Comparison of ENCODE assay signal across 37 cellular contexts in the genomic region with DNA sequence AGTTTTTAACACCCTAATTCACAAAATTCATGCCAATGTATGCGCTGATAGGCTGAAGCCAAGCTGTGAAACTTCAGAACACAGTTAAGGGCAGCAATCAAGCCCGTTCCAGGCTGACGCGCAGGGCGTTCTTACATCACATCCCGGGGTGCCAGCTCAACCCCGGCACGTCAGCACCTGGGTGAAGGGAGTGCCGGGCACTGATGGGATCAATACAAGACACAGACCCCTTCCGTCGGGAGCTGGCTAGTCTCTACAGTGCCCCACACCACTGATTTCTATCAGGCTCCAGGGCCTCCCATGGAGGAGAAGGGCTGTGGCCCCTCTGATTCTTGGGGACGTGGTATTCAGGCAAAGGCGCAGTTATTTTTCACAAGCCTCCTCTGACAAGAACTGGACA. TPM values are rescaled to one million over a fixed set of nuclear protein-coding genes. Genes with fewer than 3 reads are reported as not detected.
"Had no signal": no experiment of that assay in that cellular context is flagged by ENCODE, and none has a peak within 500 bp of the region (broad histone marks: within the 10 kb centered on the region; RNA-seq: fewer than 3 reads in every experiment).

No MANE protein-coding gene starts in this region.

- H3K27ac ChIP-seq: adrenal gland, body of pancreas, brain microvascular endothelial cell, cardiac muscle cell, VCaP had no signal

- H3K9me3 ChIP-seq: adrenal gland, body of pancreas had no signal

- DNase-seq: activated B cell treated with CpG ODN at 0.5 μM for 24 hours; activated CD4-positive, alpha-beta memory T cell treated with anti-CD3 and anti-CD28 coated beads for 36 hours; activated CD4-positive, alpha-beta T cell treated with anti-CD3 and anti-CD28 coated beads for 4 hours; activated CD4-positive, alpha-beta T cell treated with anti-CD3 and anti-CD28 coated beads, Interleukin-2, amount 10 ng/mL, durations not matched to agents 24 days and 14 days; activated CD4-positive, alpha-beta T cell treated with anti-CD3 and anti-CD28 coated beads, Interleukin-2, amount 50 U/mL, for 1 hour; activated CD4-positive, alpha-beta T cell treated with anti-CD3 and anti-CD28 coated beads, Interleukin-2, amount 50 U/mL, for 4 hours; activated CD4-positive, CD25-positive, alpha-beta regulatory T cell treated with anti-CD3 and anti-CD28 coated beads, Interleukin-2, amount 50 U/mL, for 72 hours; activated CD8-positive, alpha-beta memory T cell treated with anti-CD3 and anti-CD28 coated beads, Interleukin-2, amount 50 U/mL, for 4 hours; activated CD8-positive, alpha-beta T cell treated with anti-CD3 and anti-CD28 coated beads for 36 hours; activated effector memory CD4-positive, alpha-beta T cell treated with anti-CD3 and anti-CD28 coated beads, Interleukin-2, amount 50 U/mL, for 16 hours; activated gamma-delta T cell treated with Interleukin-2 at 50 U/mL for 16 hours; activated naive CD4-positive, alpha-beta T cell; activated naive CD4-positive, alpha-beta T cell treated with anti-CD3 and anti-CD28 coated beads for 36 hours; activated naive CD4-positive, alpha-beta T cell treated with anti-CD3 and anti-CD28 coated beads, Interleukin-2, amount 50 U/mL, for 16 hours; activated naive CD8-positive, alpha-beta T cell treated with anti-CD3 and anti-CD28 coated beads for 36 hours; activated T-cell treated with anti-CD3 and anti-CD28 coated beads for 4 hours; activated T-cell treated with anti-CD3 and anti-CD28 coated beads, Interleukin-2, amount 50 U/mL, for 1 hour; activated T-cell treated with anti-CD3 and anti-CD28 coated beads, Interleukin-2, amount 50 U/mL, for 4 hours; activated T-cell treated with anti-CD3 and anti-CD28 coated beads, Interleukin-2, amount 50 U/mL, for 72 hours; adrenal gland; amniotic stem cell; body of pancreas; brain microvascular endothelial cell; caudate nucleus; SW 1271; T-helper 1 cell; T-helper 2 cell; T-helper 9 cell had no signal

- H3K4me3 ChIP-seq: adrenal gland, body of pancreas, cardiac muscle cell had no signal

- ATAC-seq: activated CD8-positive, alpha-beta T cell treated with anti-CD3 and anti-CD28 coated beads for 36 hours; activated naive CD4-positive, alpha-beta T cell treated with anti-CD3 and anti-CD28 coated beads, Interleukin-2, amount 50 U/mL, for 72 hours; activated T-cell treated with anti-CD3 and anti-CD28 coated beads, Interleukin-2, amount 50 U/mL, for 4 hours; activated T-cell treated with anti-CD3 and anti-CD28 coated beads, Interleukin-2, amount 50 U/mL, for 72 hours; activated T-helper 17 cell treated with anti-CD3 and anti-CD28 coated beads, Interleukin-2, amount 50 U/mL, for 72 hours; body of pancreas had no signal

RNA-seq across cellular contexts. Expression of a gene that starts 12.0 kb away (rescaled TPM):
- total RNA-seq: activated B cell treated with CpG ODN at 0.5 μM for 24 hours; activated CD4-positive, alpha-beta memory T cell treated with anti-CD3 and anti-CD28 coated beads for 36 hours; activated CD4-positive, alpha-beta T cell treated with anti-CD3 and anti-CD28 coated beads, Interleukin-2, amount 10 ng/mL, durations not matched to agents 24 days and 14 days; activated CD8-positive, alpha-beta memory T cell treated with anti-CD3 and anti-CD28 coated beads for 36 hours; activated CD8-positive, alpha-beta T cell treated with anti-CD3 and anti-CD28 coated beads for 36 hours; activated naive CD4-positive, alpha-beta T cell treated with anti-CD3 and anti-CD28 coated beads for 36 hours; activated naive CD4-positive, alpha-beta T cell treated with anti-CD3 and anti-CD28 coated beads, Interleukin-2, amount 50 U/mL, for 72 hours; activated naive CD8-positive, alpha-beta T cell treated with anti-CD3 and anti-CD28 coated beads for 36 hours; activated T-cell treated with anti-CD3 and anti-CD28 coated beads, Interleukin-2, amount 50 U/mL, for 4 hours; activated T-cell treated with anti-CD3 and anti-CD28 coated beads, Interleukin-2, amount 50 U/mL, for 72 hours; activated T-helper 1 cell treated with anti-CD3 and anti-CD28 coated beads, Interleukin-12 subunit alpha, Interleukin-12 subunit beta, Interleukin-2, Interleukin-4 antibody, amounts not matched to agents 30 ng/mL and 10 ng/mL and 1 ng/mL, durations not matched to agents 14 hours and 24 hours and 36 hours; activated T-helper 17 cell treated with anti-CD3 and anti-CD28 coated beads, Interleukin-2, amount 50 U/mL, for 72 hours; adrenal gland; aorta; astrocyte; body of pancreas; bronchial epithelial cell; cardiac muscle cell had no signal
- polyA plus RNA-seq: adrenal gland, aorta, cardiac muscle cell had no signal
